1 cellular context compared by ENCODE assay signal in genomic region chr2:109470121-109470921, GRCh38.
TF ChIP-seq lines count a peak whose summit lies in the region.

No MANE protein-coding gene starts in this region.

TF ChIP-seq in WTC11, 78 proteins besides CTCF, POLR2A, EP300 and RAD21 (continued from another document):
- TF ChIP-seq ZNF425 (CRISPR knock-in tag; conservative IDR thresholded peaks at IDR 0.05): no peak
- no peak for TF ChIP-seq ZBTB21 (CRISPR knock-in tag; IDR thresholded peaks at IDR 0.05; ENCODE audit: borderline replicate concordance)
- TF ChIP-seq FOXK1 (CRISPR knock-in tag; IDR thresholded peaks at IDR 0.05): no peak
- TF ChIP-seq ZNF416 (CRISPR knock-in tag; IDR thresholded peaks at IDR 0.05): no peak
- TF ChIP-seq IRF1 (CRISPR knock-in tag; IDR thresholded peaks at IDR 0.05): no peak
- TF ChIP-seq E2F1 (CRISPR knock-in tag; IDR thresholded peaks at IDR 0.05): no peak
- no peak for TF ChIP-seq HMGXB4 (CRISPR knock-in tag; IDR thresholded peaks at IDR 0.05)
- no peak for TF ChIP-seq ELF4 (CRISPR knock-in tag; IDR thresholded peaks at IDR 0.05; ENCODE audit: low read depth)
- TF ChIP-seq NFATC4 (CRISPR knock-in tag; IDR thresholded peaks at IDR 0.05): no peak
- no peak for TF ChIP-seq MYBL2 (CRISPR knock-in tag; IDR thresholded peaks at IDR 0.05)
